ENCODE assay signal across 8 cellular contexts in genomic region chr2:60674524-60675165, GRCh38.
DNase-seq lines count a peak whose midpoint lies in the region; ATAC-seq lines count a peak whose summit lies in the region.

No MANE protein-coding gene starts in this region.

- no peaks in the 10 kb centered on the region for H3K27me3 ChIP-seq in BLaER1 treated with 17β-estradiol and CSF1 and Interleukin-3, amounts not matched to agents 10 nM and 100 nM

- peak; percentile 43 for DNase-seq in NCI-H446 treated with DMSO at 0.1 percent for 48 hours (lab: John Stamatoyannopoulos, UW)
- peak; percentile 54 for DNase-seq in central memory CD4-positive, alpha-beta T cell
- DNase-seq in left colon = peak; percentile 76 to 92
- DNase-seq in stimulated activated CD4-positive, alpha-beta T cell treated with anti-CD3 and anti-CD28 coated beads, Interleukin-4, amount 100 ng/mL, for 1 hour = peak; percentile 84

- H3K9me3 ChIP-seq in BLaER1 treated with 17β-estradiol and CSF1 and Interleukin-3, amounts not matched to agents 10 nM and 100 nM (replicated peaks in 1 of 11) = no peaks in the 10 kb centered on the region

- peak overlapping the region in 9 of 11 experiments; percentile 26 to 93 (median 81); a peak in 16 of 22 replicates for H3K4me2 ChIP-seq in BLaER1 treated with 17β-estradiol and CSF1 and Interleukin-3, amounts not matched to agents 10 nM and 100 nM

- no peaks in the 10 kb centered on the region for H4K20me1 ChIP-seq in BLaER1 treated with 17β-estradiol and CSF1 and Interleukin-3, amounts not matched to agents 10 nM and 100 nM

- H3K27ac ChIP-seq in BLaER1 treated with 17β-estradiol and CSF1 and Interleukin-3, amounts not matched to agents 10 nM and 100 nM = peak overlapping the region in 6 of 11 experiments; percentile 73 to 83 (median 79); a peak in 10 of 22 replicates

- no peak overlapping the region for H3K4me3 ChIP-seq in BLaER1 treated with 17β-estradiol and CSF1 and Interleukin-3, amounts not matched to agents 10 nM and 100 nM

- intact Hi-C loops in left colon (cut with DNase I, micrococcal nuclease) = no loop called here

- peaks cover 13 to 58% (median 42%) of the 10 kb centered on the region in 10 experiments for H3K4me1 ChIP-seq in BLaER1 treated with 17β-estradiol and CSF1 and Interleukin-3, amounts not matched to agents 10 nM and 100 nM

- H3K36me3 ChIP-seq in BLaER1 treated with 17β-estradiol and CSF1 and Interleukin-3, amounts not matched to agents 10 nM and 100 nM = no peaks in the 10 kb centered on the region

- peak; percentile 98 for ATAC-seq in GM19043 (IDR thresholded peaks at IDR 0.05; ENCODE audit: low read depth, unreplicated experiment)
- peak; percentile 98 for ATAC-seq in HG03175 (IDR thresholded peaks at IDR 0.05; ENCODE audit: unreplicated experiment)
- peak; percentile 91 to 97 for ATAC-seq in activated CD4-positive, CD25-positive, alpha-beta regulatory T cell treated with anti-CD3 and anti-CD28 coated beads, Interleukin-2, amount 50 U/mL, for 24 hours
- peak; percentile 98 for ATAC-seq in left colon

- H3K9ac ChIP-seq in BLaER1 treated with 17β-estradiol and CSF1 and Interleukin-3, amounts not matched to agents 10 nM and 100 nM = peak overlapping the region in 1 of 11 experiments; percentile 49; a peak in 1 of 22 replicates
